ENCODE assay signal across 8 cellular contexts in the genomic region with DNA sequence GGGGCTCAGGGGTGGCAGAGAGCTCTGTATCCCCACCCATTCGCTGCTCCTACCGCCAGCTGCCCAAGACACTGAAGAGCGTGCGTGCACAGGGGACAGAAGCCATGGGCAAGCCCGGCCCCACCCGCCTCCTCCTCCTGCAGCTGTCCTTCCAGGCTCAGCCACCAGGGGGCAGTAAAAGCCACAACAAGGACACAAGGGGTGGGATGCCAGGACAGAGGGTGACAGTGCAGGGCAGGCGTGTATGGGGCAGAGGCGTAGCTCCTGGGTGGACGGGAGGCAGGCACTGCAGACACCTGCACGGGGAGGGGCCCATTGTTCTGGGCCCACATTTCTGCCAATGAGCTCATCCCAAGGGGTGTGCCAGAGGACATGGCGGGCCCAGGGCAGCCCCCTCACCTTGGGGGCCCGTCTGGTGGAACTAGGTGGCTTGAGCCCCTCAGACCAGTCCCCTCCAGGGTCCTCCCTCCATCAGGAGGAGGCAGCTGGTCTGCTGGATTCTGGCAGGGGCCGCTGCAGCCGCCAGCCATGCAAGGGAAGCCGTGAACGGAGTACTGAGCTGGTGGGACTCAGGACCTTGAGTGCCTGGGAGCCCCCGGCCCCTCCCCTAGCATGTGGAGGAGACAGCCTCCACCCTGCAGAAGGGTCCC.
DNase-seq lines count a peak whose midpoint lies in the region; ATAC-seq, FAIRE-seq and TF ChIP-seq lines count a peak whose summit lies in the region.

No MANE protein-coding gene starts in this region.

- no peaks in the 10 kb centered on the region for H3K36me3 Mint-ChIP-seq in activated T-helper 1 cell treated with anti-CD3 and anti-CD28 coated beads, Interleukin-12 subunit alpha, Interleukin-12 subunit beta, Interleukin-2, Interleukin-4 antibody, amounts not matched to agents 30 ng/mL and 10 ng/mL and 1 ng/mL, durations not matched to agents 14 hours and 24 hours and 36 hours (ENCODE audit: low read depth)

- H3K79me1 ChIP-seq in neuronal stem cell (ENCODE audit: low read depth, low read length), result peaks cover 34% of the 10 kb centered on the region

- H3K4ac ChIP-seq in neuronal stem cell (ENCODE audit: low read length), result peak overlapping the region; percentile 95

- no peaks in the 10 kb centered on the region for H3K27me3 ChIP-seq in neuronal stem cell (ENCODE audit: control insufficient read depth in 3 of 3, insufficient read depth in 3 of 3, low read depth in 1 of 3, low read length in 3 of 3)

- no peaks in the 10 kb centered on the region for H3K4me1 Mint-ChIP-seq in activated T-helper 1 cell treated with anti-CD3 and anti-CD28 coated beads, Interleukin-12 subunit alpha, Interleukin-12 subunit beta, Interleukin-2, Interleukin-4 antibody, amounts not matched to agents 30 ng/mL and 10 ng/mL and 1 ng/mL, durations not matched to agents 14 hours and 24 hours and 36 hours (ENCODE audit: low read depth)

- H3K4me3 Mint-ChIP-seq in activated T-helper 1 cell treated with anti-CD3 and anti-CD28 coated beads, Interleukin-12 subunit alpha, Interleukin-12 subunit beta, Interleukin-2, Interleukin-4 antibody, amounts not matched to agents 30 ng/mL and 10 ng/mL and 1 ng/mL, durations not matched to agents 14 hours and 24 hours and 36 hours, result no peak overlapping the region

- no peak overlapping the region for H3K4me3 ChIP-seq in fibroblast of the aortic adventitia (ENCODE audit: low read depth, low read length)
- H3K4me3 ChIP-seq in neuronal stem cell (ENCODE audit: low read length in 2 of 2), result no peak overlapping the region

- peak overlapping the region; percentile 65 for H3K23ac ChIP-seq in neuronal stem cell (ENCODE audit: low read depth, low read length, poor library complexity)

- H4K91ac ChIP-seq in neuronal stem cell (ENCODE audit: low read depth, low read length, poor library complexity), result peak overlapping the region; percentile 93

- H2AK5ac ChIP-seq in neuronal stem cell (ENCODE audit: low read depth, low read length), result peak overlapping the region; percentile 99

- H3K27me3 Mint-ChIP-seq in activated T-helper 1 cell treated with anti-CD3 and anti-CD28 coated beads, Interleukin-12 subunit alpha, Interleukin-12 subunit beta, Interleukin-2, Interleukin-4 antibody, amounts not matched to agents 30 ng/mL and 10 ng/mL and 1 ng/mL, durations not matched to agents 14 hours and 24 hours and 36 hours (ENCODE audit: insufficient read depth), result no peaks in the 10 kb centered on the region

- no peak for FAIRE-seq in D721Med (lab: Jason Lieb, UNC)

- H2BK15ac ChIP-seq in neuronal stem cell (ENCODE audit: low read length), result peak overlapping the region; percentile 99

- H3K4me2 ChIP-seq in neuronal stem cell (ENCODE audit: insufficient read depth, low read length, poor library complexity, severe bottlenecking), result no peak overlapping the region

- peaks cover 27% of the 10 kb centered on the region in 2 donors for H3K4me1 ChIP-seq in neuronal stem cell (ENCODE audit: control insufficient read depth in 2 of 2, insufficient read depth in 1 of 2, low read depth in 1 of 2, low read length in 2 of 2)

- intact Hi-C loops in activated T-helper 1 cell treated with anti-CD3 and anti-CD28 coated beads, Interleukin-12 subunit alpha, Interleukin-12 subunit beta, Interleukin-2, Interleukin-4 antibody, amounts not matched to agents 30 ng/mL and 10 ng/mL and 1 ng/mL, durations not matched to agents 14 hours and 24 hours and 36 hours (cut with micrococcal nuclease), result loop anchor here (1.0 kb wide), 2 partner anchors 81 to 645 kb away; no protein-coding TSS in a partner anchor

- H3K9ac ChIP-seq in neuronal stem cell (ENCODE audit: low read depth, low read length, poor library complexity), result peak overlapping the region; percentile 7

- peak overlapping the region; percentile 78 for H2BK120ac ChIP-seq in neuronal stem cell (ENCODE audit: low read depth, low read length)

- H3K9me3 Mint-ChIP-seq in activated T-helper 1 cell treated with anti-CD3 and anti-CD28 coated beads, Interleukin-12 subunit alpha, Interleukin-12 subunit beta, Interleukin-2, Interleukin-4 antibody, amounts not matched to agents 30 ng/mL and 10 ng/mL and 1 ng/mL, durations not matched to agents 14 hours and 24 hours and 36 hours, result no peaks in the 10 kb centered on the region

- no peak for ATAC-seq in GM19452 (IDR thresholded peaks at IDR 0.05; ENCODE audit: unreplicated experiment)

- peak overlapping the region; percentile 100 for H2BK5ac ChIP-seq in neuronal stem cell (ENCODE audit: low read length)

- no peak overlapping the region for H3K27ac Mint-ChIP-seq in activated T-helper 1 cell treated with anti-CD3 and anti-CD28 coated beads, Interleukin-12 subunit alpha, Interleukin-12 subunit beta, Interleukin-2, Interleukin-4 antibody, amounts not matched to agents 30 ng/mL and 10 ng/mL and 1 ng/mL, durations not matched to agents 14 hours and 24 hours and 36 hours

- no peak overlapping the region for H3K14ac ChIP-seq in neuronal stem cell (ENCODE audit: low read length)

- no CpG with 5 or more reads among the region's 17 CpGs for WGBS in neuronal stem cell (ENCODE audit: extremely low coverage in 2 of 2, insufficient read length in 2 of 2, insufficient replicate concordance in 1 of 2), 2 donors

- peak overlapping the region; percentile 99 for H3K27ac ChIP-seq in neuronal stem cell (replicated peaks; ENCODE audit: low read length)
- no peak overlapping the region for H3K27ac ChIP-seq in substantia nigra (ENCODE audit: low read depth, low read length, poor library complexity, severe bottlenecking)

- H3K9me3 ChIP-seq in neuronal stem cell (replicated peaks in 1 of 2; ENCODE audit: control insufficient read depth in 2 of 2, insufficient read depth in 1 of 2, low read depth in 1 of 2, low read length in 2 of 2), result no peaks in the 10 kb centered on the region

- H4K8ac ChIP-seq in neuronal stem cell (ENCODE audit: low read depth, low read length), result no peak overlapping the region

- H2AFZ ChIP-seq in neuronal stem cell (ENCODE audit: low read length), result no peak overlapping the region

- peaks cover 20 to 65% of the 10 kb centered on the region in 2 donors for H3K36me3 ChIP-seq in neuronal stem cell (replicated peaks in 1 of 2; ENCODE audit: control insufficient read depth in 2 of 2, insufficient read depth in 2 of 2, low read length in 2 of 2)

- TF ChIP-seq CTCF in D721Med (IDR thresholded peaks at IDR 0.05; ENCODE audit: insufficient read depth, missing control alignments) (peak; percentile 73), fibroblast of the aortic adventitia (IDR thresholded peaks at IDR 0.05; ENCODE audit: insufficient read depth, low read length) (peak; percentile 93)

- DNase-seq in D721Med (ENCODE audit: insufficient read length, low spot score) (peak; percentile 97), HPDE6-E6E7 (ENCODE audit: extremely low spot score) (peak; percentile 73), RPMI7951 (ENCODE audit: low read depth) (peak; percentile 73), fibroblast of the aortic adventitia (ENCODE audit: low read depth) (peak; percentile 82), neuronal stem cell (ENCODE audit: low spot score) (peak; percentile 88), substantia nigra (lab: John Stamatoyannopoulos, UW) (peak in 48 of 49 donors; percentile 44 to 95 (median 81))
- DNase-seq in activated T-helper 1 cell treated with anti-CD3 and anti-CD28 coated beads, Interleukin-12 subunit alpha, Interleukin-12 subunit beta, Interleukin-2, Interleukin-4 antibody, amounts not matched to agents 30 ng/mL and 10 ng/mL and 1 ng/mL, durations not matched to agents 14 hours and 24 hours and 36 hours (ENCODE audit: low spot score), result peak; percentile 72

- H3K18ac ChIP-seq in neuronal stem cell (ENCODE audit: low read length), result peak overlapping the region; percentile 99

- H2BK12ac ChIP-seq in neuronal stem cell (ENCODE audit: low read length), result peak overlapping the region; percentile 82
